ENCODE assay signal across 22 cellular contexts in genomic region chr13:48816696-48817095, GRCh38.
DNase-seq lines count a peak whose midpoint lies in the region; ATAC-seq, FAIRE-seq and TF ChIP-seq lines count a peak whose summit lies in the region.
"Had no signal": no experiment of that assay in that cellular context is flagged by ENCODE, and none has a peak within 500 bp of the region (broad histone marks: within the 10 kb centered on the region; RNA-seq: fewer than 3 reads in every experiment).

No MANE protein-coding gene starts in this region.

- H3K9me3 ChIP-seq in A549 (no peaks in the 10 kb centered on the region), gastroesophageal sphincter (no peaks in the 10 kb centered on the region)
- H3K9me3 ChIP-seq in CD4-positive, alpha-beta memory T cell (ENCODE audit: control insufficient read depth in 1 of 2, low read length in 2 of 2): no peaks in the 10 kb centered on the region
- H3K9me3 ChIP-seq: mucosa of descending colon, pancreas had no signal

- peak overlapping the region; percentile 9 to 94 (median 82) for H3K27ac Mint-ChIP-seq in CD4-positive, alpha-beta memory T cell
- H3K27ac Mint-ChIP-seq: activated T-cell treated with anti-CD3 and anti-CD28 coated beads, Interleukin-2, amount 50 U/mL, for 24 hours had no signal

- ATAC-seq in A549 (no peak), GM18505 (IDR thresholded peaks at IDR 0.05; ENCODE audit: unreplicated experiment) (no peak), foreskin keratinocyte (no peak), gastroesophageal sphincter (no peak)
- ATAC-seq: GM12878, HCT116, mucosa of descending colon had no signal

- no peak for FAIRE-seq in A549 (lab: Jason Lieb, UNC)
- FAIRE-seq: GM12878, kidney, pancreas, small intestine, urothelium cell line had no signal

- H3K4me1 ChIP-seq in A549: peaks cover 34% of the 10 kb centered on the region
- peaks cover 15% of the 10 kb centered on the region for H3K4me1 ChIP-seq in CD4-positive, alpha-beta memory T cell (ENCODE audit: insufficient read depth, low read length)
- H3K4me1 ChIP-seq in foreskin keratinocyte: peaks cover 7% of the 10 kb centered on the region
- no peaks in the 10 kb centered on the region for H3K4me1 ChIP-seq in gastroesophageal sphincter
- H3K4me1 ChIP-seq: pancreas had no signal

- no peak for TF ChIP-seq CTCF in A549 (IDR thresholded peaks at IDR 0.05)
- TF ChIP-seq CTCF in fibroblast of mammary gland (conservative IDR thresholded peaks at IDR 0.05; ENCODE audit: control insufficient read depth, insufficient read depth, low read depth, low read length): no peak
- TF ChIP-seq CTCF in foreskin keratinocyte (conservative IDR thresholded peaks at IDR 0.05): no peak
- no peak for TF ChIP-seq CTCF in gastroesophageal sphincter (IDR thresholded peaks at IDR 0.05)

- H3K27ac ChIP-seq in A549 (0 out of 6 replicates have a peak overlapping the region, but pooled peaks of 1 of the 2 experiments have one; percentile 7), foreskin keratinocyte (no peak overlapping the region), gastroesophageal sphincter (no peak overlapping the region)
- H3K27ac ChIP-seq in CD4-positive, alpha-beta memory T cell (ENCODE audit: low read depth, low read length): no peak overlapping the region
- H3K27ac ChIP-seq: C4-2B, coronary artery, pancreas had no signal

- WGBS in A549 (ENCODE audit: missing lambda C conversion rate): 85% methylated on average over 2 of the region's 2 CpGs
- WGBS in gastroesophageal sphincter (ENCODE audit: low coverage in 1 of 2), 2 donors: 29 to 55% methylated on average over 1 to 2 of the region's 2 CpGs

- POLR2A ChIA-PET in A549 (lab: Yijun Ruan, JAX): interaction anchor here (0.6 kb wide), 1 partner anchor 19 kb away, joined by 6 read pairs; no protein-coding TSS in a partner anchor
- POLR2A ChIA-PET in CD4-positive, alpha-beta memory T cell (lab: Charles Lee; ENCODE audit: partially characterized antibody): interaction anchor here (1.6 to 3.0 kb wide), 3 partner anchors 12 to 159 kb away, joined by 5 to 24 read pairs (median 12); partner anchors contain the start of gene FNDC3A

- peak overlapping the region; percentile 38; the same call in 1 of the 3 replicates for H3K4me2 ChIP-seq in A549

- H3K27me3 ChIP-seq in CD4-positive, alpha-beta memory T cell (ENCODE audit: insufficient read depth, low read length): no peaks in the 10 kb centered on the region
- peaks cover 4% of the 10 kb centered on the region for H3K27me3 ChIP-seq in foreskin keratinocyte
- no peaks in the 10 kb centered on the region for H3K27me3 ChIP-seq in gastroesophageal sphincter
- H3K27me3 ChIP-seq: pancreas had no signal

- no peaks in the 10 kb centered on the region for H3K36me3 ChIP-seq in CD4-positive, alpha-beta memory T cell (ENCODE audit: insufficient read depth, low read length)
- no peaks in the 10 kb centered on the region for H3K36me3 ChIP-seq in gastroesophageal sphincter
- H3K36me3 ChIP-seq: pancreas had no signal

- TF ChIP-seq EP300 in A549 (IDR thresholded peaks at IDR 0.05) (no peak), gastroesophageal sphincter (IDR thresholded peaks at IDR 0.05) (no peak)

- DNase-seq in A549 (ENCODE audit: low read depth in 1 of 2, low spot score in 1 of 2) (no peak), NOMO-1 treated with dmso at 0.1 percent for 144 hours (lab: John Stamatoyannopoulos, UW; ENCODE audit: unreplicated experiment) (peak; percentile 32), fibroblast of mammary gland (ENCODE audit: low read depth) (peak; percentile 45), foreskin keratinocyte (no peak), posterior cingulate gyrus (no peak)
- no peak for DNase-seq in CD4-positive, alpha-beta memory T cell
- DNase-seq: activated T-cell treated with anti-CD3 and anti-CD28 coated beads, Interleukin-2, amount 50 U/mL, for 24 hours; head of caudate nucleus; kidney; mucosa of descending colon; NCI-H1930; NCI-H69; pancreas; stimulated activated naive CD4-positive, alpha-beta T cell treated with Interleukin-2 at 50 U/mL for 16 hours had no signal

- peaks cover 0 to 3% of the 10 kb centered on the region in 2 donors for H3K27me3 Mint-ChIP-seq in CD4-positive, alpha-beta memory T cell
- H3K27me3 Mint-ChIP-seq: activated T-cell treated with anti-CD3 and anti-CD28 coated beads, Interleukin-2, amount 50 U/mL, for 24 hours had no signal

- TF ChIP-seq RAD21 in A549 (conservative IDR thresholded peaks at IDR 0.05 in 1 of 2, IDR thresholded peaks at IDR 0.05 in 1 of 2): no peak

- TF ChIP-seq POLR2A in A549 (IDR thresholded peaks at IDR 0.05; ENCODE audit: low read length) (no peak), GM18505 (IDR thresholded peaks at IDR 0.05; ENCODE audit: borderline replicate concordance, extremely low read depth, insufficient read depth, insufficient read length) (no peak), gastroesophageal sphincter (IDR thresholded peaks at IDR 0.05) (no peak)

- peaks cover 9 to 26% (median 16%) of the 10 kb centered on the region in 4 donors for H3K4me1 Mint-ChIP-seq in CD4-positive, alpha-beta memory T cell

- peaks cover 0 to 3% of the 10 kb centered on the region in 2 donors for H3K36me3 Mint-ChIP-seq in CD4-positive, alpha-beta memory T cell

- H3K4me3 ChIP-seq in A549: no peak overlapping the region
- H3K4me3 ChIP-seq in CD4-positive, alpha-beta memory T cell (ENCODE audit: low read length in 2 of 2): peak overlapping the region; percentile 20 to 39
- no peak overlapping the region for H3K4me3 ChIP-seq in fibroblast of mammary gland (ENCODE audit: control insufficient read depth, low read depth, low read length)
- H3K4me3 ChIP-seq in gastroesophageal sphincter: no peak overlapping the region
- H3K4me3 ChIP-seq: coronary artery, GM12878, mucosa of descending colon, pancreas had no signal

- peak overlapping the region; percentile 64 to 89 (median 83) for H3K4me3 Mint-ChIP-seq in CD4-positive, alpha-beta memory T cell

- intact Hi-C loops in CD4-positive, alpha-beta memory T cell (cut with micrococcal nuclease): loop anchor here (1.0 kb wide), 1 partner anchor 11 kb away; no protein-coding TSS in a partner anchor
- intact Hi-C loops in posterior cingulate gyrus (cut with DNase I): no loop called here

- peaks cover 0 to 4% (median 0%) of the 10 kb centered on the region in 8 donors for H3K9me3 Mint-ChIP-seq in CD4-positive, alpha-beta memory T cell
- H3K9me3 Mint-ChIP-seq: activated T-cell treated with anti-CD3 and anti-CD28 coated beads, Interleukin-2, amount 50 U/mL, for 24 hours had no signal

- CTCF ChIA-PET in A549 (lab: Yijun Ruan, JAX): no interaction called here
- CTCF ChIA-PET in CD4-positive, alpha-beta memory T cell (lab: Charles Lee; ENCODE audit: partially characterized antibody): interaction anchor here (0.9 to 2.0 kb wide), 5 partner anchors 9 to 778 kb away, joined by 3 to 5 read pairs (median 5); no protein-coding TSS in a partner anchor

TF ChIP-seq in A549, 52 proteins besides CTCF, POLR2A, EP300 and RAD21 (continues in another document):
- TF ChIP-seq NR3C1 (IDR thresholded peaks at IDR 0.05) (no peak), SREBF2 (IDR thresholded peaks at IDR 0.05) (no peak), RFX5 (IDR thresholded peaks at IDR 0.05) (no peak), POLR2AphosphoS2 (conservative IDR thresholded peaks at IDR 0.05; ENCODE audit: low read length) (no peak), USF2 (IDR thresholded peaks at IDR 0.05) (no peak), REST (IDR thresholded peaks at IDR 0.05) (no peak), NPAS2 (CRISPR knock-in tag; IDR thresholded peaks at IDR 0.05; ENCODE audit: borderline replicate concordance) (no peak), CHD4 (IDR thresholded peaks at IDR 0.05; ENCODE audit: borderline replicate concordance) (no peak), RNF2 (IDR thresholded peaks at IDR 0.05; ENCODE audit: borderline replicate concordance, low read depth) (no peak), SMC3 (IDR thresholded peaks at IDR 0.05) (no peak), CEBPB (IDR thresholded peaks at IDR 0.05) (no peak), FOXS1 (CRISPR knock-in tag; IDR thresholded peaks at IDR 0.05) (no peak)

Comparison
In these comparisons a context has a peak if more than half of its experiments do, and no peak if none do; other contexts are left out.
1. DNase-seq: peak in NOMO-1 treated with dmso at 0.1 percent for 144 hours (single experiment) and fibroblast of mammary gland (single experiment); none in A549 (0 of 2), CD4-positive, alpha-beta memory T cell (0 of 5), foreskin keratinocyte (0 of 2) and posterior cingulate gyrus (0 of 10).
2. H3K4me3 ChIP-seq: peak in CD4-positive, alpha-beta memory T cell (2 of 2); none in A549 (single experiment), fibroblast of mammary gland (single experiment) and gastroesophageal sphincter (0 of 2).